Comparison of ENCODE assay signal across 28 cellular contexts in the genomic region with DNA sequence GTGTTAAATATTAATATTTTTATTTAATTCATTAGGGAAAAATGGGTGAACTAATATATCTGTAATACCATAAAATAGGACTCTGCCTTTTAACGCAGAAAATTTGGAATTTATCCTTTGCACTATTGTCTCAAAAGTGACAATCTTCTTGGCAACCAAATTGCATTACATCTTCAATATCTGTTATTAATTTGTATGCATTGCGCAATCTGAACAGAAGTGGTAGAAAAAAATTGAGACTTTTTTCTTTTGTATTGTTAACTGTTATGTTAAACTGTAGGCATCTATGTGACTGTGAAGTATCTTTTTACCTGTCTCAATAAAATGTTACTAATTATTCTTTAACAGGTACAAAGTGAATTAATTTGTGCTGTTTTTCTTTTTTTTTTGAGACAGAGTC. TPM values are rescaled to one million over a fixed set of nuclear protein-coding genes. Genes with fewer than 3 reads are reported as not detected.
"Had no signal": no experiment of that assay in that cellular context is flagged by ENCODE, and none has a peak within 500 bp of the region (broad histone marks: within the 10 kb centered on the region; RNA-seq: fewer than 3 reads in every experiment).

No MANE protein-coding gene starts in this region.

- H2AFZ ChIP-seq: neural progenitor cell had no signal

- H3K9me3 Mint-ChIP-seq: naive B cell; natural killer cell; nephron progenitor cell; neural progenitor cell; stimulated activated effector memory CD8-positive, alpha-beta T cell treated with anti-CD3 and anti-CD28 coated beads, Interleukin-12 subunit alpha, Interleukin-12 subunit beta, amount 100 ng/mL, for 72 hours; stimulated activated naive CD8-positive, alpha-beta T cell treated with anti-CD3 and anti-CD28 coated beads, Interleukin-15, Interleukin-2, amounts not matched to agents 100 ng/mL and 50 ng/mL, for 24 hours had no signal

- H3K4me2 ChIP-seq: neural progenitor cell had no signal

- FAIRE-seq: urothelium cell line had no signal

- H3K4me3 Mint-ChIP-seq: mesothelial cell of epicardium; natural killer cell; nephron progenitor cell; neural progenitor cell; stimulated activated effector memory CD8-positive, alpha-beta T cell treated with anti-CD3 and anti-CD28 coated beads, Interleukin-12 subunit alpha, Interleukin-12 subunit beta, amount 100 ng/mL, for 72 hours; stimulated activated naive CD8-positive, alpha-beta T cell treated with anti-CD3 and anti-CD28 coated beads, Interleukin-15, Interleukin-2, amounts not matched to agents 100 ng/mL and 50 ng/mL, for 24 hours had no signal

- H3K27ac Mint-ChIP-seq: mesothelial cell of epicardium; naive B cell; natural killer cell; nephron progenitor cell; neural progenitor cell; progenitor cell of endocrine pancreas; stimulated activated effector memory CD8-positive, alpha-beta T cell treated with anti-CD3 and anti-CD28 coated beads, Interleukin-12 subunit alpha, Interleukin-12 subunit beta, amount 100 ng/mL, for 72 hours; stimulated activated naive CD8-positive, alpha-beta T cell treated with anti-CD3 and anti-CD28 coated beads, Interleukin-15, Interleukin-2, amounts not matched to agents 100 ng/mL and 50 ng/mL, for 24 hours had no signal

- DNase-seq: islet precursor cell; left ventricle myocardium inferior; mesendoderm; naive B cell; natural killer cell; nephron progenitor cell; ovary; stimulated activated CD4-positive, alpha-beta T cell treated with anti-CD3 and anti-CD28 coated beads, Interleukin-12 subunit alpha, Interleukin-12 subunit beta, amount 100 ng/mL, for 4 hours; stimulated activated CD4-positive, alpha-beta T cell treated with anti-CD3 and anti-CD28 coated beads, Interleukin-15, amount 100 ng/mL, for 24 hours; stimulated activated CD4-positive, alpha-beta T cell treated with anti-CD3 and anti-CD28 coated beads, Interleukin-4, amount 100 ng/mL, for 24 hours; stimulated activated naive CD4-positive, alpha-beta T cell; tibial artery; upper lobe of right lung had no signal

- H3K9me3 ChIP-seq: left ventricle myocardium inferior, neutrophil, ovary, right atrium auricular region, suprapubic skin, thoracic aorta, tibial artery, upper lobe of right lung had no signal

- H3K4me1 ChIP-seq: neural progenitor cell, upper lobe of right lung had no signal

- H3K27me3 ChIP-seq: neural progenitor cell, ovary, right atrium auricular region, suprapubic skin, tibial artery, upper lobe of right lung had no signal

- ATAC-seq: natural killer cell; sciatic nerve; stimulated activated effector memory CD8-positive, alpha-beta T cell treated with anti-CD3 and anti-CD28 coated beads, Interleukin-12 subunit alpha, Interleukin-12 subunit beta, amount 100 ng/mL, for 72 hours; upper lobe of right lung had no signal

- H3K36me3 Mint-ChIP-seq: mesothelial cell of epicardium; naive B cell; natural killer cell; neural progenitor cell; stimulated activated effector memory CD8-positive, alpha-beta T cell treated with anti-CD3 and anti-CD28 coated beads, Interleukin-12 subunit alpha, Interleukin-12 subunit beta, amount 100 ng/mL, for 72 hours had no signal

- H3K4me1 Mint-ChIP-seq: mesothelial cell of epicardium; naive B cell; natural killer cell; nephron progenitor cell; neural progenitor cell; stimulated activated effector memory CD8-positive, alpha-beta T cell treated with anti-CD3 and anti-CD28 coated beads, Interleukin-12 subunit alpha, Interleukin-12 subunit beta, amount 100 ng/mL, for 72 hours had no signal

- H3K27me3 Mint-ChIP-seq: progenitor cell of endocrine pancreas had no signal

- H3K36me3 ChIP-seq: left ventricle myocardium inferior, neural progenitor cell, neutrophil, ovary, right atrium auricular region, suprapubic skin, thoracic aorta, tibial artery, upper lobe of right lung had no signal

- H3K4me3 ChIP-seq: left ventricle myocardium inferior, lung, neural progenitor cell, ovary, right atrium auricular region, skin epidermis, suprapubic skin, thoracic aorta, tibial artery, upper lobe of right lung had no signal

- H3K9ac ChIP-seq: neural progenitor cell had no signal

- H3K27ac ChIP-seq: left ventricle myocardium inferior, neural progenitor cell, neutrophil, ovary, right atrium auricular region, skin epidermis, suprapubic skin, thoracic aorta, tibial artery, upper lobe of right lung had no signal

RNA-seq across cellular contexts. Expression of gene PPM1E, which starts 55.6 kb away (rescaled TPM):
- total RNA-seq: mononuclear cell, natural killer cell, pulmonary artery endothelial cell, thoracic aorta, upper lobe of right lung had no signal
